In the genomic region with DNA sequence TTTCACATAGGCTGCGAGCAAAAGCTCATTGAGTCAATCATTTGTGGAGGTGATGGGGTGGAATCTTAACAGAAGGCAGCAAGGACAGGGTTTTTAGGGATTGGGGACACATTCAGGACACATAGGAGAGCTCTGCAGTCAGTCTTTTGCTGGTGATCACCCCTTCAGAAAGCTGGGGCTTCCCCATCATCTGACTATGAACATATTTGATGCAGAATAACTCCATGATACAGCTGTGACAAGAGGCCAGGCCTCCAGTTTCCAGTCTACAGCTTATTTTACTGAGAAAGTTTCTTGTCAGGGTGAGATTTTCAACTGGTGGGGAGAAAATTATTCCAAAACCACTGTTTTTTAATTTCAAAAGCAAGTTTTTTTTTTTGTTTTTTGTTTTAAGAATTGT, we compare ENCODE assay signal across 17 cellular contexts.
DNase-seq lines count a peak whose midpoint lies in the region; FAIRE-seq and TF ChIP-seq lines count a peak whose summit lies in the region.
"Had no signal": no experiment of that assay in that cellular context is flagged by ENCODE, and none has a peak within 500 bp of the region (broad histone marks: within the 10 kb centered on the region; RNA-seq: fewer than 3 reads in every experiment).

No MANE protein-coding gene starts in this region.

- peak overlapping the region; percentile 62 for H3K27ac Mint-ChIP-seq in neural progenitor cell
- H3K27ac Mint-ChIP-seq: immature natural killer cell had no signal

- peaks cover 12% of the 10 kb centered on the region for H3F3A ChIP-seq in neural progenitor cell (ENCODE audit: low read depth)

- intact Hi-C loops in endothelial cell of umbilical vein (cut with micrococcal nuclease): no loop called here

- no peak overlapping the region for H3K4me3 Mint-ChIP-seq in neural progenitor cell
- H3K4me3 Mint-ChIP-seq: immature natural killer cell had no signal

- BruUV-seq in endothelial cell of umbilical vein (replicated peaks; lab: Mats Ljungman, UMichigan): no TSS peak

- no peaks in the 10 kb centered on the region for H3K9me1 ChIP-seq in endothelial cell of umbilical vein (replicated peaks; ENCODE audit: control insufficient read depth, extremely low read depth, insufficient read depth, low read length)

- TF ChIP-seq POLR2A in endothelial cell of umbilical vein (IDR thresholded peaks at IDR 0.05; ENCODE audit: low read depth, low read length) (no peak), tibial nerve (IDR thresholded peaks at IDR 0.05) (no peak)

- CTCF ChIA-PET in endothelial cell of umbilical vein (lab: Charles Lee): interaction anchor here (0.7 to 2.6 kb wide), 7 partner anchors 20 to 165 kb away, joined by 3 to 13 read pairs (median 3); no protein-coding TSS in a partner anchor

- H3K79me2 ChIP-seq in endothelial cell of umbilical vein (ENCODE audit: control insufficient read depth, insufficient read depth, low read length) (no peaks in the 10 kb centered on the region), neural progenitor cell (ENCODE audit: low read depth) (no peaks in the 10 kb centered on the region)

- H3K4me1 ChIP-seq in endothelial cell of umbilical vein (ENCODE audit: control insufficient read depth, extremely low read depth, insufficient read depth, low read length): peaks cover 28% of the 10 kb centered on the region
- H3K4me1 ChIP-seq in neural progenitor cell: no peaks in the 10 kb centered on the region
- peaks cover 0 to 57% (median 11%) of the 10 kb centered on the region in 4 donors for H3K4me1 ChIP-seq in tibial nerve
- H3K4me1 ChIP-seq: right atrium auricular region had no signal

- H3K9me3 Mint-ChIP-seq in neural progenitor cell: peaks cover 31% of the 10 kb centered on the region

- H2AFZ ChIP-seq in endothelial cell of umbilical vein (ENCODE audit: low read depth, low read length): peak overlapping the region; percentile 82
- H2AFZ ChIP-seq in neural progenitor cell (replicated peaks): no peak overlapping the region

- H3K27me3 Mint-ChIP-seq in neural progenitor cell (ENCODE audit: insufficient read depth, low read depth): peaks cover 2% of the 10 kb centered on the region

- H3K9me3 ChIP-seq in SK-N-MC (ENCODE audit: low read depth, low read length): no peaks in the 10 kb centered on the region; the same call in 1 of the 2 replicates
- no peaks in the 10 kb centered on the region for H3K9me3 ChIP-seq in endothelial cell of umbilical vein (replicated peaks; ENCODE audit: control insufficient read depth, insufficient read depth, low read length)
- H3K9me3 ChIP-seq in neural progenitor cell (ENCODE audit: low read depth): peaks cover 13% of the 10 kb centered on the region
- peaks cover 0 to 7% (median 0%) of the 10 kb centered on the region in 4 donors for H3K9me3 ChIP-seq in tibial nerve
- H3K9me3 ChIP-seq: neutrophil had no signal

- no peak for FAIRE-seq in endothelial cell of umbilical vein (lab: Jason Lieb, UNC)
- FAIRE-seq: colon had no signal

- H3K9ac ChIP-seq in SK-N-MC (ENCODE audit: insufficient read length) (no peak overlapping the region), endothelial cell of umbilical vein (replicated peaks; ENCODE audit: extremely low read depth, insufficient read depth, low read length) (peak overlapping the region; percentile 24), neural progenitor cell (no peak overlapping the region)

- dilution Hi-C loops in endothelial cell of umbilical vein (cut with MboI; ENCODE audit: extremely low pct_ligation_motif_present, low sequenced_read_pairs): no loop called here

- no peaks in the 10 kb centered on the region for H3K27me3 ChIP-seq in endothelial cell of umbilical vein (ENCODE audit: control insufficient read depth in 2 of 2, insufficient read depth in 2 of 2, low read length in 2 of 2)
- H3K27me3 ChIP-seq in neural progenitor cell: no peaks in the 10 kb centered on the region
- no peaks in the 10 kb centered on the region for H3K27me3 ChIP-seq in tibial nerve
- H3K27me3 ChIP-seq: neutrophil, right atrium auricular region had no signal

- H3K36me3 ChIP-seq in SK-N-MC (ENCODE audit: insufficient read depth, low read length): no peaks in the 10 kb centered on the region
- H3K36me3 ChIP-seq in endothelial cell of umbilical vein (ENCODE audit: control insufficient read depth in 2 of 2, extremely low read depth in 1 of 2, insufficient read depth in 2 of 2, low read length in 2 of 2): no peaks in the 10 kb centered on the region
- no peaks in the 10 kb centered on the region for H3K36me3 ChIP-seq in neural progenitor cell
- H3K36me3 ChIP-seq in tibial nerve: no peaks in the 10 kb centered on the region
- H3K36me3 ChIP-seq: neutrophil, right atrium auricular region had no signal

- no peaks in the 10 kb centered on the region for H4K20me1 ChIP-seq in endothelial cell of umbilical vein (replicated peaks; ENCODE audit: control insufficient read depth, extremely low read depth, insufficient read depth, low read length)
- no peaks in the 10 kb centered on the region for H4K20me1 ChIP-seq in neural progenitor cell (ENCODE audit: low read depth)

- POLR2A ChIA-PET in endothelial cell of umbilical vein (lab: Charles Lee): interaction anchor here (0.8 kb wide), 1 partner anchor 21 kb away, joined by 3 read pairs; no protein-coding TSS in a partner anchor

- H3K4me2 ChIP-seq in endothelial cell of umbilical vein (ENCODE audit: insufficient read depth, low read length) (no peak overlapping the region), neural progenitor cell (no peak overlapping the region)

- H3K27ac ChIP-seq in SK-N-MC: peak overlapping the region; percentile 94
- peak overlapping the region; percentile 84 for H3K27ac ChIP-seq in endothelial cell of umbilical vein (ENCODE audit: insufficient read depth, low read depth, low read length)
- no peak overlapping the region for H3K27ac ChIP-seq in neural progenitor cell
- peak overlapping the region; percentile 60 to 92 (median 74) for H3K27ac ChIP-seq in tibial nerve
- H3K27ac ChIP-seq: neutrophil had no signal

- no peak for TF ChIP-seq EP300 in tibial nerve (IDR thresholded peaks at IDR 0.05)

- peaks cover 2% of the 10 kb centered on the region for H3K36me3 Mint-ChIP-seq in neural progenitor cell

- no peak overlapping the region for H3K4me3 ChIP-seq in SK-N-MC
- H3K4me3 ChIP-seq in endothelial cell of umbilical vein (replicated peaks in 1 of 3; ENCODE audit: insufficient read depth in 1 of 3, low read depth in 1 of 3, low read length in 3 of 3): no peak overlapping the region
- H3K4me3 ChIP-seq in neural progenitor cell: no peak overlapping the region
- no peak overlapping the region for H3K4me3 ChIP-seq in tibial nerve
- H3K4me3 ChIP-seq: right atrium auricular region had no signal

- no peak for TF ChIP-seq CTCF in endothelial cell of umbilical vein (IDR thresholded peaks at IDR 0.05; ENCODE audit: extremely low read depth in 1 of 2, insufficient read depth in 1 of 2, low read depth in 1 of 2, low read length in 2 of 2)
- TF ChIP-seq CTCF in neural progenitor cell (IDR thresholded peaks at IDR 0.05): no peak
- no peak for TF ChIP-seq CTCF in tibial nerve (IDR thresholded peaks at IDR 0.05)

- peaks cover 28% of the 10 kb centered on the region for H3K4me1 Mint-ChIP-seq in neural progenitor cell
- H3K4me1 Mint-ChIP-seq: immature natural killer cell had no signal

- DNase-seq in SK-N-MC (ENCODE audit: low read depth, low spot score) (no peak), endothelial cell of umbilical vein (ENCODE audit: low read depth, low spot score) (no peak), neural progenitor cell (ENCODE audit: low spot score) (no peak), tibial nerve (ENCODE audit: low spot score in 2 of 2) (no peak), kidney glomerular epithelial cell (lab: John Stamatoyannopoulos, UW) (no peak)
- DNase-seq in activated naive CD4-positive, alpha-beta T cell (lab: John Stamatoyannopoulos, UW): no peak
- DNase-seq in stimulated activated CD4-positive, alpha-beta T cell treated with anti-CD3 and anti-CD28 coated beads, Interleukin-1b, Interleukin-23, amount 100 ng/mL, for 48 hours: no peak
- DNase-seq: GDM1; immature natural killer cell; NCI-H2081; NCI-H510A; SHP77 treated with DMSO at 0.1 percent for 48 hours; stimulated activated CD4-positive, alpha-beta T cell treated with anti-CD3 and anti-CD28 coated beads, Interleukin-2, amount 100 ng/mL, for 24 hours; T-helper 9 cell had no signal

- whole genome bisulfite sequencing in tibial nerve, 2 donors: 93 to 100% methylated on average over 1 of the region's 1 CpG

TF ChIP-seq in endothelial cell of umbilical vein, 7 proteins besides CTCF, POLR2A, EP300 and RAD21:
- TF ChIP-seq, protein P1, sequence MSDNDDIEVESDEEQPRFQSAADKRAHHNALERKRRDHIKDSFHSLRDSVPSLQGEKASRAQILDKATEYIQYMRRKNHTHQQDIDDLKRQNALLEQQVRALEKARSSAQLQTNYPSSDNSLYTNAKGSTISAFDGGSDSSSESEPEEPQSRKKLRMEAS (IDR thresholded peaks at IDR 0.05; ENCODE audit: insufficient read depth, insufficient read length): no peak
- no peak for TF ChIP-seq EZH2 (IDR thresholded peaks at IDR 0.05; ENCODE audit: borderline replicate concordance, low read depth, low read length, severe bottlenecking)
- no peak for TF ChIP-seq POLR2AphosphoS5 (IDR thresholded peaks at IDR 0.05; ENCODE audit: insufficient read depth, low read depth, low read length)
- TF ChIP-seq GATA2 (IDR thresholded peaks at IDR 0.05; ENCODE audit: insufficient read depth, insufficient read length, low read depth, low read length): no peak
- no peak for TF ChIP-seq FOS (IDR thresholded peaks at IDR 0.05; ENCODE audit: borderline replicate concordance, insufficient read depth, low read length)
- no peak for TF ChIP-seq JUN (IDR thresholded peaks at IDR 0.05; ENCODE audit: borderline replicate concordance, insufficient read depth, insufficient read length, low read depth)
- no peak for TF ChIP-seq MYC (IDR thresholded peaks at IDR 0.05; ENCODE audit: low read depth, low read length)
